ENCODE assay signal across 1 cellular context in the genomic region with DNA sequence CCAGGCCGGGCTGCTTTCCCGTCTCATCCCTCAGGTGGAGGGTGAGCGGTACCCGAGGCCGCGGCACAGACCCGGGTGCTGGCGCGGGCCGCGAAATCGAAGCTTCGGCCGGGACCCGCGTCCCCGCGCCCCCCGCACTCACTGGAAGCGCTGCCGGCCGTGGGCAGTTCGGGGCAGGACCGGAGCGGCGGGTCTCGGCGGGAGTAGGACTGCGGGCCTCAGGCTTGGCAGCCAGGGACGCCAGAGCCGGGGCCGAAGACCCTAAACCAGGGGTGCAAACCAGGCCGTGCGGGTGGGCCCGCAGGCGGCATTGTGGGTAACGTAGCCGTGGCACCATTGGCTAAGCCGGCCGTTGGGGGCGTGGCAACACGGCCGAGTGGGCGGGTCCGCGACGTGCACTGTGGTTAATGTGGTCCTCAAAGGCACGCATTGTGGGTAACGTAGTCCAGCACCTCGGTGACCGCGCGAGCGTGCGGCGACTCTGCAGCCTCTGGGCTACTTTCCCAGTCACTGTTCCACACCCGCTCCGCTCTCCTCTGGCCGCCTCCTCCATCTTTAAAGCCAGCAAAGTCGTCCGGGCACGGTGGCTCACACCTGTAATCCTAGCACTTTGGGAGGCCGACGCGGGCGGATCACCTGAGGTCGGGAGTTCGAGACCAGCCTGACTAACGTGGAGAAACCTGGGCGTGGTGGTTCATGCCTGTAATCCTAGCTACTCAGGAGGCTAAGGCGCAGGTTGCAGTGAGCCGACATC.
A peak's percentile ranks its signal among the peaks of the same experiment; 100 is the strongest.
TF ChIP-seq lines count a peak whose summit lies in the region.

ZNF500 (minus strand) TSS at position 288 of the 754 bp plus-strand sequence. CDS start 1,184 bp downstream, outside the sequence.

TF ChIP-seq in HepG2, 621 proteins besides CTCF, POLR2A, EP300 and RAD21 (continued from another document and continues in another):
- TF ChIP-seq, protein P1, sequence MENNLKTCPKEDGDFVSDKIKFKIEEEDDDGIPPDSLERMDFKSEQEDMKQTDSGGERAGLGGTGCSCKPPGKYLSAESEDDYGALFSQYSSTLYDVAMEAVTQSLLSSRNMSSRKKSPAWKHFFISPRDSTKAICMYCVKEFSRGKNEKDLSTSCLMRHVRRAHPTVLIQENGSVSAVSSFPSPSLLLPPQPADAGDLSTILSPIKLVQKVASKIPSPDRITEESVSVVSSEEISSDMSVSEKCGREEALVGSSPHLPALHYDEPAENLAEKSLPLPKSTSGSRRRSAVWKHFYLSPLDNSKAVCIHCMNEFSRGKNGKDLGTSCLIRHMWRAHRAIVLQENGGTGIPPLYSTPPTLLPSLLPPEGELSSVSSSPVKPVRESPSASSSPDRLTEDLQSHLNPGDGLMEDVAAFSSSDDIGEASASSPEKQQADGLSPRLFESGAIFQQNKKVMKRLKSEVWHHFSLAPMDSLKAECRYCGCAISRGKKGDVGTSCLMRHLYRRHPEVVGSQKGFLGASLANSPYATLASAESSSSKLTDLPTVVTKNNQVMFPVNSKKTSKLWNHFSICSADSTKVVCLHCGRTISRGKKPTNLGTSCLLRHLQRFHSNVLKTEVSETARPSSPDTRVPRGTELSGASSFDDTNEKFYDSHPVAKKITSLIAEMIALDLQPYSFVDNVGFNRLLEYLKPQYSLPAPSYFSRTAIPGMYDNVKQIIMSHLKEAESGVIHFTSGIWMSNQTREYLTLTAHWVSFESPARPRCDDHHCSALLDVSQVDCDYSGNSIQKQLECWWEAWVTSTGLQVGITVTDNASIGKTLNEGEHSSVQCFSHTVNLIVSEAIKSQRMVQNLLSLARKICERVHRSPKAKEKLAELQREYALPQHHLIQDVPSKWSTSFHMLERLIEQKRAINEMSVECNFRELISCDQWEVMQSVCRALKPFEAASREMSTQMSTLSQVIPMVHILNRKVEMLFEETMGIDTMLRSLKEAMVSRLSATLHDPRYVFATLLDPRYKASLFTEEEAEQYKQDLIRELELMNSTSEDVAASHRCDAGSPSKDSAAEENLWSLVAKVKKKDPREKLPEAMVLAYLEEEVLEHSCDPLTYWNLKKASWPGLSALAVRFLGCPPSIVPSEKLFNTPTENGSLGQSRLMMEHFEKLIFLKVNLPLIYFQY (CRISPR knock-in tag; IDR thresholded peaks at IDR 0.05; ENCODE audit: borderline replicate concordance): 0 out of 2 replicates have a peak, but pooled peaks have one; percentile 24
- TF ChIP-seq ZBTB20 (CRISPR knock-in tag; IDR thresholded peaks at IDR 0.05; ENCODE audit: borderline replicate concordance, low read depth) (no peak), RXRA (CRISPR knock-in tag; IDR thresholded peaks at IDR 0.05) (peak; percentile 72; the same call in 1 of the 2 replicates), ZNF138 (CRISPR knock-in tag; IDR thresholded peaks at IDR 0.05; ENCODE audit: low read depth) (peak; percentile 29; the same call in 1 of the 2 replicates), EZH2 (conservative IDR thresholded peaks at IDR 0.05; ENCODE audit: low read depth, low read length) (no peak), RERE (CRISPR knock-in tag; IDR thresholded peaks at IDR 0.05; ENCODE audit: low read depth) (no peak), SKIL (CRISPR knock-in tag; IDR thresholded peaks at IDR 0.05; ENCODE audit: borderline replicate concordance) (0 out of 2 replicates have a peak, but pooled peaks have one; percentile 2), CENPT (CRISPR knock-in tag; IDR thresholded peaks at IDR 0.05; ENCODE audit: low read depth) (no peak), SMC3 (IDR thresholded peaks at IDR 0.05; ENCODE audit: low read length) (no peak), ZSCAN20 (CRISPR knock-in tag; IDR thresholded peaks at IDR 0.05; ENCODE audit: borderline replicate concordance) (peak; percentile 69; the same call in 1 of the 2 replicates), DMTF1 (CRISPR knock-in tag; IDR thresholded peaks at IDR 0.05) (no peak), ZNF326 (CRISPR knock-in tag; IDR thresholded peaks at IDR 0.05; ENCODE audit: borderline replicate concordance) (no peak), ZNF768 (CRISPR knock-in tag; IDR thresholded peaks at IDR 0.05) (peak; percentile 48; the same call in 1 of the 2 replicates), GTF3A (CRISPR knock-in tag; conservative IDR thresholded peaks at IDR 0.05) (0 out of 2 replicates have a peak, but pooled peaks have one; percentile 3), ZNF891 (CRISPR knock-in tag; IDR thresholded peaks at IDR 0.05) (peak; percentile 72), HDAC6 (IDR thresholded peaks at IDR 0.05; ENCODE audit: low read depth, low read length) (no peak), CREB1 (IDR thresholded peaks at IDR 0.05) (peak; percentile 77), CREB1 (CRISPR knock-in tag; IDR thresholded peaks at IDR 0.05) (peak; percentile 70; the same call in 1 of the 2 replicates), SP5 (CRISPR knock-in tag; IDR thresholded peaks at IDR 0.05; ENCODE audit: borderline replicate concordance, low read depth) (peak; percentile 89), KDM6A (CRISPR knock-in tag; IDR thresholded peaks at IDR 0.05; ENCODE audit: low read depth) (no peak), BRF2 (CRISPR knock-in tag; IDR thresholded peaks at IDR 0.05) (no peak), ZUFSP (CRISPR knock-in tag; IDR thresholded peaks at IDR 0.05; ENCODE audit: borderline replicate concordance) (no peak), NRL (CRISPR knock-in tag; IDR thresholded peaks at IDR 0.05; ENCODE audit: borderline replicate concordance) (peak; percentile 31; the same call in 1 of the 2 replicates)
- TF ChIP-seq, protein P2, sequence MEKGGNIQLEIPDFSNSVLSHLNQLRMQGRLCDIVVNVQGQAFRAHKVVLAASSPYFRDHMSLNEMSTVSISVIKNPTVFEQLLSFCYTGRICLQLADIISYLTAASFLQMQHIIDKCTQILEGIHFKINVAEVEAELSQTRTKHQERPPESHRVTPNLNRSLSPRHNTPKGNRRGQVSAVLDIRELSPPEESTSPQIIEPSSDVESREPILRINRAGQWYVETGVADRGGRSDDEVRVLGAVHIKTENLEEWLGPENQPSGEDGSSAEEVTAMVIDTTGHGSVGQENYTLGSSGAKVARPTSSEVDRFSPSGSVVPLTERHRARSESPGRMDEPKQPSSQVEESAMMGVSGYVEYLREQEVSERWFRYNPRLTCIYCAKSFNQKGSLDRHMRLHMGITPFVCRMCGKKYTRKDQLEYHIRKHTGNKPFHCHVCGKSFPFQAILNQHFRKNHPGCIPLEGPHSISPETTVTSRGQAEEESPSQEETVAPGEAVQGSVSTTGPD (CRISPR knock-in tag; IDR thresholded peaks at IDR 0.05): no peak
- TF ChIP-seq, protein P3, sequence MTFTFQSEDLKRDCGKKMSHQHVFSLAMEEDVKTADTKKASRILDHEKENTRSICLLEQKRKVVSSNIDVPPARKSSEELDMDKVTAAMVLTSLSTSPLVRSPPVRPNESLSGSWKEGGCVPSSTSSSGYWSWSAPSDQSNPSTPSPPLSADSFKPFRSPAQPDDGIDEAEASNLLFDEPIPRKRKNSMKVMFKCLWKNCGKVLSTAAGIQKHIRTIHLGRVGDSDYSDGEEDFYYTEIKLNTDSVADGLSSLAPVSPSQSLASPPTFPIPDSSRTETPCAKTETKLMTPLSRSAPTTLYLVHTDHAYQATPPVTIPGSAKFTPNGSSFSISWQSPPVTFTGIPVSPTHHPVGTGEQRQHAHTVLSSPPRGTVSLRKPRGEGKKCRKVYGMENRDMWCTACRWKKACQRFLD (CRISPR knock-in tag; IDR thresholded peaks at IDR 0.05; ENCODE audit: borderline replicate concordance): 0 out of 2 replicates have a peak, but pooled peaks have one; percentile 53
- TF ChIP-seq, protein P4, sequence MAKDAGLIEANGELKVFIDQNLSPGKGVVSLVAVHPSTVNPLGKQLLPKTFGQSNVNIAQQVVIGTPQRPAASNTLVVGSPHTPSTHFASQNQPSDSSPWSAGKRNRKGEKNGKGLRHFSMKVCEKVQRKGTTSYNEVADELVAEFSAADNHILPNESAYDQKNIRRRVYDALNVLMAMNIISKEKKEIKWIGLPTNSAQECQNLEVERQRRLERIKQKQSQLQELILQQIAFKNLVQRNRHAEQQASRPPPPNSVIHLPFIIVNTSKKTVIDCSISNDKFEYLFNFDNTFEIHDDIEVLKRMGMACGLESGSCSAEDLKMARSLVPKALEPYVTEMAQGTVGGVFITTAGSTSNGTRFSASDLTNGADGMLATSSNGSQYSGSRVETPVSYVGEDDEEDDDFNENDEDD (CRISPR knock-in tag; IDR thresholded peaks at IDR 0.05; ENCODE audit: borderline replicate concordance): peak; percentile 60; the same call in 1 of the 2 replicates
